17 cellular contexts compared by ENCODE assay signal in the genomic region with DNA sequence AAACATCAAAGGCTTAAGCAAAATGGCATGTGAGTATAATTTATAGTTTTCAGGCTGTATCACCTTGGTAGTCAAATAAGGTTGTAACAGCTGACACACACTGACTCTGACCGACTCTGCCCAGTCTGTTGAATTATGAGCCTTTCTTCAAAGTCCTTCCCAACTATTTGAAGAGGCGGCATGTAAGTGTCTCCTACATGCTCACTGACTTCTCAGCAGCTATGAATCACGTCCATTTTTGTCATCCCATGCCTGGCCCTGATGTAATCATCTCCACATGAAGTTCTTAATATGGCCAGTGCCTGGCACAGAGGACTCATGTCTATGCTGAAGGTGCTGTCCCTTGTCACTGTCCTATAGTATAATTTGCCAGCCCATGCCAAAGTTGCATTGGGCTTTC. TPM values are rescaled to one million over a fixed set of nuclear protein-coding genes. Genes with fewer than 3 reads are reported as not detected.
DNase-seq lines count a peak whose midpoint lies in the region; ATAC-seq, FAIRE-seq and TF ChIP-seq lines count a peak whose summit lies in the region.
"Had no signal": no experiment of that assay in that cellular context is flagged by ENCODE, and none has a peak within 500 bp of the region (broad histone marks: within the 10 kb centered on the region; RNA-seq: fewer than 3 reads in every experiment).

No MANE protein-coding gene starts in this region.

- peak; percentile 77 for ATAC-seq in esophagus mucosa
- ATAC-seq in psoas muscle = peak; percentile 81 to 89 (median 84)
- ATAC-seq in HG03442 (IDR thresholded peaks at IDR 0.05; ENCODE audit: unreplicated experiment) = no peak
- no peak for ATAC-seq in GM19452 (IDR thresholded peaks at IDR 0.05; ENCODE audit: unreplicated experiment)

- H3K4me1 ChIP-seq in psoas muscle = peaks cover 13% of the 10 kb centered on the region

- no peaks in the 10 kb centered on the region for H3K36me3 ChIP-seq in psoas muscle (ENCODE audit: insufficient read depth in 1 of 2, low read depth in 1 of 2)
- H3K36me3 ChIP-seq: esophagus squamous epithelium, neutrophil had no signal

- TF ChIP-seq CTCF in psoas muscle (IDR thresholded peaks at IDR 0.05) = no peak

- intact Hi-C loops in psoas muscle (cut with DNase I) = loop anchor here (5.0 to 10.0 kb wide), 4 partner anchors 39 to 854 kb away; partner anchors contain the start of genes ECPAS (in 1 of the 2) and UGCG (in 1 of the 2)

- H3K27me3 ChIP-seq in psoas muscle (ENCODE audit: insufficient read depth in 3 of 3, low read length in 2 of 3) = no peaks in the 10 kb centered on the region
- H3K27me3 ChIP-seq: esophagus squamous epithelium, neutrophil had no signal

- 28 to 34% (median 30%) methylated on average over 3 of the region's 3 CpGs for WGBS in psoas muscle, 3 donors

- H3K27ac ChIP-seq in psoas muscle = peak overlapping the region; percentile 71
- H3K27ac ChIP-seq: esophagus squamous epithelium, HL-60, neutrophil, SK-N-MC had no signal

- DNase-seq in ELR (ENCODE audit: low read depth) = peak; percentile 73
- DNase-seq in RCC 7860 (ENCODE audit: low spot score) = peak; percentile 88
- DNase-seq in psoas muscle = no peak
- no peak for DNase-seq in NCI-H82 treated with DMSO at 0.1 percent for 48 hours (lab: John Stamatoyannopoulos, UW; ENCODE audit: unreplicated experiment)
- no peak for DNase-seq in NCI-H2196 treated with DMSO at 0.1 percent for 48 hours (lab: John Stamatoyannopoulos, UW; ENCODE audit: unreplicated experiment)
- DNase-seq: activated CD4-positive, CD25-positive, alpha-beta regulatory T cell treated with anti-CD3 and anti-CD28 coated beads, Interleukin-2, amount 50 U/mL, for 72 hours; DMS79 treated with DMSO at 0.1 percent for 48 hours; esophagus squamous epithelium; left cardiac atrium; NCI-H1105 treated with DMSO at 0.1 percent for 48 hours; stimulated activated naive CD4-positive, alpha-beta T cell had no signal

- FAIRE-seq in RCC 7860 (lab: Jason Lieb, UNC) = peak; percentile 87

- H3K9me3 ChIP-seq in psoas muscle = no peaks in the 10 kb centered on the region
- H3K9me3 ChIP-seq: esophagus squamous epithelium, neutrophil had no signal

- no peak overlapping the region for H3K4me3 ChIP-seq in psoas muscle
- H3K4me3 ChIP-seq: esophagus squamous epithelium, SK-N-MC had no signal

RNA-seq across cellular contexts. Expression of gene PTBP3, which starts 5.1 kb away (rescaled TPM):
- total RNA-seq in esophagus mucosa = 165 TPM
- total RNA-seq in psoas muscle = 10 to 100 TPM in 2 of 4 donors, 1 to 10 TPM in 2; 8.9 to 26.9 (median 11.7) TPM
- 1 to 10 TPM; 2.8 to 9.1 (median 3.9) TPM for polyA plus RNA-seq in psoas muscle

RNA-seq across cellular contexts. Expression of gene HSDL2, which starts 41.3 kb away (rescaled TPM):
- total RNA-seq in esophagus mucosa (27.5 TPM), psoas muscle (100 to 1,000 TPM in 1 of 4 donors, 10 to 100 TPM in 3; 86.8 to 119 (median 95.3) TPM)
- polyA plus RNA-seq in psoas muscle = 10 to 100 TPM; 62.1 to 66.2 (median 64.9) TPM

Comparison
In these comparisons a context has a peak if more than half of its experiments do, and no peak if none do; other contexts are left out.
1. DNase-seq: peak in ELR (single experiment) and RCC 7860 (single experiment); none in psoas muscle (0 of 2), NCI-H82 treated with DMSO at 0.1 percent for 48 hours (single experiment) and NCI-H2196 treated with DMSO at 0.1 percent for 48 hours (single experiment).
2. ATAC-seq: peak in esophagus mucosa (single experiment) and psoas muscle (4 of 4); none in HG03442 (single experiment) and GM19452 (single experiment).